Comparison of ENCODE assay signal across 9 cellular contexts in the genomic region with DNA sequence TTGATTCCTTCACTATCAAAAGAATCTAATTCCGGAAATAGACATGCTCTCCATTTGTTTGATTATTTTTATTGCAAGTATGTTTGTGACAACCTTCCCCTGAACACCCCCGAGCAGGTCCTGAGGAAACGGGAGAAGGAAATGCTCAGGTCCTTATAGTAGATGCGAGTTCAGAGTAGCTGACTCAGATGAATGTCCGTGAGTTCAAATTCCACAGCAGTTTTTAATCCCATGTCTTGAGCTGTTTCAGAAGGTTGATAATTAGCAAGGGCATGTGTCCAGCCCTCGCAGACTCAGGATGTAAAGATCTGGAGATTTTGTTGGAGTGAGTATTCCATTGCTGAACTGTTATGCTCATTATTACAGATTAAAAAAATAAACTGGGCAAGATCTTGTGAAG.
DNase-seq lines count a peak whose midpoint lies in the region; ATAC-seq and TF ChIP-seq lines count a peak whose summit lies in the region.
"Had no signal": no experiment of that assay in that cellular context is flagged by ENCODE, and none has a peak within 500 bp of the region (broad histone marks: within the 10 kb centered on the region; RNA-seq: fewer than 3 reads in every experiment).

No MANE protein-coding gene starts in this region.

- H3K27me3 ChIP-seq in RWPE2 (ENCODE audit: insufficient read depth, poor library complexity, severe bottlenecking) = no peaks in the 10 kb centered on the region
- no peaks in the 10 kb centered on the region for H3K27me3 ChIP-seq in fibroblast of lung (ENCODE audit: control insufficient read depth, insufficient read depth, low read length)
- H3K27me3 ChIP-seq in prostate gland (replicated peaks; ENCODE audit: insufficient read depth) = no peaks in the 10 kb centered on the region

- POLR2A ChIA-PET in activated CD8-positive, alpha-beta T cell treated with anti-CD3 and anti-CD28 coated beads for 36 hours (lab: Charles Lee) = interaction anchor here (1.6 to 4.9 kb wide), 3 partner anchors 14 to 322 kb away, joined by 3 to 27 read pairs (median 26); no protein-coding TSS in a partner anchor

- H3K27ac ChIP-seq in RWPE2 (ENCODE audit: poor library complexity, severe bottlenecking) = peak overlapping the region; percentile 97
- H3K27ac ChIP-seq in fibroblast of lung (ENCODE audit: insufficient read depth, low read length) = peak overlapping the region; percentile 33
- peak overlapping the region; percentile 36 to 50 for H3K27ac ChIP-seq in prostate gland

- H3K27ac Mint-ChIP-seq in activated CD8-positive, alpha-beta T cell treated with anti-CD3 and anti-CD28 coated beads for 36 hours = no peak overlapping the region

- no peaks in the 10 kb centered on the region for H4K20me1 ChIP-seq in fibroblast of lung (ENCODE audit: control insufficient read depth, extremely low read depth, insufficient read depth, low read length)

- H3K79me2 ChIP-seq in fibroblast of lung (ENCODE audit: control insufficient read depth, insufficient read depth, low read length) = no peaks in the 10 kb centered on the region

- WGBS in prostate gland = 23% methylated on average over 6 of the region's 6 CpGs

- H3K4me2 ChIP-seq in fibroblast of lung (ENCODE audit: extremely low read depth, insufficient read depth, low read length) = no peak overlapping the region

- no peak for TF ChIP-seq CTCF in RWPE2 (IDR thresholded peaks at IDR 0.05; ENCODE audit: poor library complexity, severe bottlenecking)
- TF ChIP-seq CTCF in fibroblast of lung (conservative IDR thresholded peaks at IDR 0.05 in 1 of 2, IDR thresholded peaks at IDR 0.05 in 1 of 2; ENCODE audit: low read depth in 1 of 2, low read length in 2 of 2) = no peak
- TF ChIP-seq CTCF in prostate gland (IDR thresholded peaks at IDR 0.05) = no peak
- no peak for TF ChIP-seq CTCF in activated CD8-positive, alpha-beta T cell treated with anti-CD3 and anti-CD28 coated beads for 36 hours (IDR thresholded peaks at IDR 0.05)

- no peak overlapping the region for H3K4me3 ChIP-seq in RWPE2 (ENCODE audit: severe bottlenecking)
- no peak overlapping the region for H3K4me3 ChIP-seq in fibroblast of lung (replicated peaks in 1 of 4; ENCODE audit: control extremely low read depth in 1 of 4, insufficient read depth in 1 of 4, low read depth in 3 of 4, low read length in 4 of 4)
- H3K4me3 ChIP-seq in prostate gland = no peak overlapping the region

- no peak overlapping the region for H3K4me3 Mint-ChIP-seq in activated CD8-positive, alpha-beta T cell treated with anti-CD3 and anti-CD28 coated beads for 36 hours

- H3K4me1 ChIP-seq in RWPE2 (ENCODE audit: insufficient read depth, poor library complexity, severe bottlenecking) (peaks cover 52% of the 10 kb centered on the region), fibroblast of lung (ENCODE audit: control insufficient read depth, extremely low read depth, insufficient read depth, low read length) (peaks cover 19% of the 10 kb centered on the region), prostate gland (replicated peaks) (no peaks in the 10 kb centered on the region)

- peaks cover 70% of the 10 kb centered on the region for H3K4me1 Mint-ChIP-seq in activated CD8-positive, alpha-beta T cell treated with anti-CD3 and anti-CD28 coated beads for 36 hours (ENCODE audit: low read depth)

- intact Hi-C loops in prostate gland (cut with DNase I) = no loop called here
- intact Hi-C loops in activated CD8-positive, alpha-beta T cell treated with anti-CD3 and anti-CD28 coated beads for 36 hours (cut with micrococcal nuclease) = no loop called here

- DNase-seq in Daoy (ENCODE audit: low read depth) (peak; percentile 69), RWPE2 (ENCODE audit: low spot score) (no peak), fibroblast of lung (ENCODE audit: low read depth in 2 of 2) (peak in 1 of 2 donors; percentile 91), prostate gland (ENCODE audit: low spot score) (no peak), NCI-H69 (lab: John Stamatoyannopoulos, UW) (no peak), D341Med (ENCODE audit: low spot score) (no peak)
- no peak for DNase-seq in activated CD8-positive, alpha-beta T cell treated with anti-CD3 and anti-CD28 coated beads for 36 hours
- DNase-seq: activated T-cell treated with anti-CD3 and anti-CD28 coated beads, Interleukin-2, amount 50 U/mL, for 1 hour had no signal

- H3K36me3 Mint-ChIP-seq in activated CD8-positive, alpha-beta T cell treated with anti-CD3 and anti-CD28 coated beads for 36 hours (ENCODE audit: low read depth) = no peaks in the 10 kb centered on the region

- H3K27me3 Mint-ChIP-seq in activated CD8-positive, alpha-beta T cell treated with anti-CD3 and anti-CD28 coated beads for 36 hours = no peaks in the 10 kb centered on the region

- no peaks in the 10 kb centered on the region for H3K9me3 Mint-ChIP-seq in activated CD8-positive, alpha-beta T cell treated with anti-CD3 and anti-CD28 coated beads for 36 hours

- H3K36me3 ChIP-seq in RWPE2 (ENCODE audit: low read depth) = no peaks in the 10 kb centered on the region
- no peaks in the 10 kb centered on the region for H3K36me3 ChIP-seq in fibroblast of lung (ENCODE audit: control insufficient read depth, insufficient read depth, low read length)
- H3K36me3 ChIP-seq in prostate gland = no peaks in the 10 kb centered on the region

- TF ChIP-seq POLR2A in prostate gland (IDR thresholded peaks at IDR 0.05) = no peak

- H3K9me3 ChIP-seq in RWPE2 (ENCODE audit: severe bottlenecking) (no peaks in the 10 kb centered on the region), fibroblast of lung (ENCODE audit: control insufficient read depth, insufficient read depth, low read depth, low read length) (no peaks in the 10 kb centered on the region), prostate gland (no peaks in the 10 kb centered on the region)

- no peak overlapping the region for H3K9ac ChIP-seq in fibroblast of lung (ENCODE audit: insufficient read depth, low read length)

- CTCF ChIA-PET in activated CD8-positive, alpha-beta T cell treated with anti-CD3 and anti-CD28 coated beads for 36 hours (lab: Charles Lee) = interaction anchor here (0.6 to 6.9 kb wide), 7 partner anchors 9 to 232 kb away, joined by 3 to 61 read pairs (median 5); no protein-coding TSS in a partner anchor

- no peak overlapping the region for H2AFZ ChIP-seq in fibroblast of lung (ENCODE audit: low read length)

- ATAC-seq in RWPE2 (ENCODE audit: low read depth) = peak; percentile 10
- no peak for ATAC-seq in activated CD8-positive, alpha-beta T cell treated with anti-CD3 and anti-CD28 coated beads for 36 hours
- no peak for ATAC-seq in GM19455 (IDR thresholded peaks at IDR 0.05; ENCODE audit: unreplicated experiment)

Comparison
In these comparisons a context has a peak if more than half of its experiments do, and no peak if none do; other contexts are left out.
1. H3K27ac ChIP-seq: peak in every context shown above with its lines; median percentile 97 in RWPE2; 43 in prostate gland; 33 in fibroblast of lung.